6 cellular contexts compared by ENCODE assay signal in genomic region chr5:181205402-181205734, GRCh38. TPM values are rescaled to one million over a fixed set of nuclear protein-coding genes. Genes with fewer than 3 reads are reported as not detected.
DNase-seq lines count a peak whose midpoint lies in the region; FAIRE-seq and TF ChIP-seq lines count a peak whose summit lies in the region.

No MANE protein-coding gene starts in this region.

- no peak overlapping the region for H3K27ac ChIP-seq in HUES6 (ENCODE audit: low read depth, low read length)
- peak overlapping the region; percentile 79 for H3K27ac ChIP-seq in parathyroid adenoma

- H3K36me3 ChIP-seq in HUES6 (ENCODE audit: control insufficient read depth, insufficient read depth, low read length) (no peaks in the 10 kb centered on the region), parathyroid adenoma (ENCODE audit: control insufficient read depth, insufficient read depth, low read length) (no peaks in the 10 kb centered on the region)

- no peak for TF ChIP-seq CTCF in parathyroid adenoma (IDR thresholded peaks at IDR 0.05)

- peak overlapping the region; percentile 90 for H2AFZ ChIP-seq in parathyroid adenoma

- FAIRE-seq in GM12892 (lab: Jason Lieb, UNC) = no peak

- intact Hi-C loops in dendritic cell treated with granulocyte-macrophage colony-stimulating factor and Interleukin-4, amounts not matched to agents 40 ng/mL and 50 ng/mL, for 4 days (cut with micrococcal nuclease) = loop anchor here (1.0 to 5.0 kb wide), 2 partner anchors 14 to 33 kb away; no protein-coding TSS in a partner anchor

- H3K36me3 Mint-ChIP-seq in dendritic cell treated with granulocyte-macrophage colony-stimulating factor and Interleukin-4, amounts not matched to agents 40 ng/mL and 50 ng/mL, for 4 days (ENCODE audit: low read depth) = peaks cover 10% of the 10 kb centered on the region

- DNase-seq in GM12892 (ENCODE audit: insufficient read length) (no peak), RKO (ENCODE audit: low spot score) (no peak), A172 (ENCODE audit: low spot score) (no peak)

- H3K9me3 ChIP-seq in HUES6 (ENCODE audit: control insufficient read depth, insufficient read depth, low read depth, low read length) = no peaks in the 10 kb centered on the region
- H3K9me3 ChIP-seq in parathyroid adenoma (ENCODE audit: control insufficient read depth, low read length) = no peaks in the 10 kb centered on the region

- H3K79me2 ChIP-seq in parathyroid adenoma = no peaks in the 10 kb centered on the region

- peak overlapping the region; percentile 73 for H3K4me2 ChIP-seq in parathyroid adenoma (ENCODE audit: low read length)

- TF ChIP-seq POLR2A in GM12892 (IDR thresholded peaks at IDR 0.05; ENCODE audit: low read depth, low read length) = no peak

- H3K4me3 ChIP-seq in HUES6 (ENCODE audit: low read depth, low read length) = peak overlapping the region; percentile 80
- H3K4me3 ChIP-seq in parathyroid adenoma (ENCODE audit: low read depth, low read length) = peak overlapping the region; percentile 52

- H3K9me3 Mint-ChIP-seq in dendritic cell treated with granulocyte-macrophage colony-stimulating factor and Interleukin-4, amounts not matched to agents 40 ng/mL and 50 ng/mL, for 4 days = no peaks in the 10 kb centered on the region

- peaks cover 20% of the 10 kb centered on the region for H3K27me3 Mint-ChIP-seq in dendritic cell treated with granulocyte-macrophage colony-stimulating factor and Interleukin-4, amounts not matched to agents 40 ng/mL and 50 ng/mL, for 4 days

- H3K4me3 Mint-ChIP-seq in dendritic cell treated with granulocyte-macrophage colony-stimulating factor and Interleukin-4, amounts not matched to agents 40 ng/mL and 50 ng/mL, for 4 days = peak overlapping the region; percentile 89

- H3K4me1 ChIP-seq in HUES6 (ENCODE audit: control insufficient read depth, insufficient read depth, low read length) = peaks cover 17% of the 10 kb centered on the region
- H3K4me1 ChIP-seq in parathyroid adenoma = peaks cover 9% of the 10 kb centered on the region

- H3K9ac ChIP-seq in HUES6 (ENCODE audit: low read length) (no peak overlapping the region), parathyroid adenoma (peak overlapping the region; percentile 39)

- H3K27me3 ChIP-seq in HUES6 (ENCODE audit: control insufficient read depth, insufficient read depth, low read length) = peaks cover 60% of the 10 kb centered on the region
- no peaks in the 10 kb centered on the region for H3K27me3 ChIP-seq in parathyroid adenoma (ENCODE audit: control insufficient read depth, insufficient read depth, low read length)

- peak overlapping the region; percentile 70 for H3K27ac Mint-ChIP-seq in dendritic cell treated with granulocyte-macrophage colony-stimulating factor and Interleukin-4, amounts not matched to agents 40 ng/mL and 50 ng/mL, for 4 days

- H3K4me1 Mint-ChIP-seq in dendritic cell treated with granulocyte-macrophage colony-stimulating factor and Interleukin-4, amounts not matched to agents 40 ng/mL and 50 ng/mL, for 4 days (ENCODE audit: low read depth) = peaks cover 54% of the 10 kb centered on the region

RNA-seq across cellular contexts. Expression of gene TRIM7, which starts 0.4 kb away (rescaled TPM):
- 0.70 TPM for polyA plus RNA-seq in GM12892 (2012; ENCODE audit: missing spikeins)
- total RNA-seq in A172 (2014; rRNA removed; shearing (Covaris generic)) = 19.0 and 29.8 TPM in 2 replicates

RNA-seq across cellular contexts. Expression of gene TRIM41, which starts 17.7 kb away (rescaled TPM):
- polyA plus RNA-seq in GM12892 (2012; ENCODE audit: missing spikeins) = 12.2 TPM
- total RNA-seq in A172 (2014; rRNA removed; shearing (Covaris generic)) = 10.3 and 18.2 TPM in 2 replicates

RNA-seq across cellular contexts. Expression of gene RACK1, which starts 38.3 kb away (rescaled TPM):
- 3,646 TPM for polyA plus RNA-seq in GM12892 (2012; ENCODE audit: missing spikeins)
- total RNA-seq in A172 (2014; rRNA removed; shearing (Covaris generic)) = 2,696 and 2,799 TPM in 2 replicates

RNA-seq across cellular contexts. Expression of gene TRIM52, which starts 55.6 kb away (rescaled TPM):
- 13.4 TPM for polyA plus RNA-seq in GM12892 (2012; ENCODE audit: missing spikeins)
- total RNA-seq in A172 (2014; rRNA removed; shearing (Covaris generic)) = 8.5 and 13.2 TPM in 2 replicates

RNA-seq across cellular contexts. Expression of gene OR2V2, which starts 58.0 kb away (rescaled TPM):
- polyA plus RNA-seq in GM12892 (2012; ENCODE audit: missing spikeins) = not detected
- not detected in 2 replicates for total RNA-seq in A172 (2014; rRNA removed; shearing (Covaris generic))
